In the genomic region with DNA sequence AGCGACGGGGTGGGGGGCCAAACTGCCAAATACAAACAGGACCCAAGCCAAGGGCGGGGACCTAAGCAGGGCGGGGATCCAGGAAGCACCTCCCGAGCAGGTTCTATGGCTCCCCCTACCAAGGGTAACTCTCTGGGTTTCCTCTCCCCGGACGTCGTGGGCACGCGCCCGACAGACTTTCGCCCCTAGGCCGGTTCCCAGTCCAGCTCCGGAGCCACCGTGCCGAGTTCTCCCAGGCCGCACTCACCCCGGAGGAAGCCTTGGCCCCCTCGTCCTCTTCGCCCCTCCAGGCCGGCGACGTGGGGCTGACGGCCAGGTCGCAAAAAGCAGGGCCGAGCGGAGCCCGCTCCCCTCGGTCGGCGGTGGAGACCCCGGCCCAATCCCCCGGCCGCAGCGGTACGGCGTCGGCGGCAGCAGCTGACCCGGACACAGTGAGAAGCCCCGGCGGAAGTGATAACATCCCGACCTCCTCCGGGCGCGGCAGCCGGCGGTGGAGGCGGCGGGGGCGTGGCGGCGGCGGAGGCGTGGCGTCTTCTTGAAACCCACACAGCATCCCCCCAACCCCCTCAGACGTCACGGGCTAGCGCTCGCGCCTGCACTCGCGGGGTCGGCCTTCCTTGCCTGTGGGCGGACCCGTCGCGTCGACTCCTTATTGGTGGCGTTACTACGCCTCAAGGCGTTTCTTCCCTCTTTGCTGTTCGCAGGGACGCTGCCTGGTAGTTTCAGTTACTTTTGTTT, we compare ENCODE assay signal across 8 cellular contexts. TPM values are rescaled to one million over a fixed set of nuclear protein-coding genes. Genes with fewer than 3 reads are reported as not detected.
DNase-seq lines count a peak whose midpoint lies in the region; ATAC-seq, FAIRE-seq and TF ChIP-seq lines count a peak whose summit lies in the region.

A gene with protein sequence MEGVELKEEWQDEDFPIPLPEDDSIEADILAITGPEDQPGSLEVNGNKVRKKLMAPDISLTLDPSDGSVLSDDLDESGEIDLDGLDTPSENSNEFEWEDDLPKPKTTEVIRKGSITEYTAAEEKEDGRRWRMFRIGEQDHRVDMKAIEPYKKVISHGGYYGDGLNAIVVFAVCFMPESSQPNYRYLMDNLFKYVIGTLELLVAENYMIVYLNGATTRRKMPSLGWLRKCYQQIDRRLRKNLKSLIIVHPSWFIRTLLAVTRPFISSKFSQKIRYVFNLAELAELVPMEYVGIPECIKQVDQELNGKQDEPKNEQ (minus strand): TSS at position 433 of the 738 bp plus-strand sequence. CDS start 6,863 bp downstream, outside the sequence.

- intact Hi-C loops in left cardiac atrium (cut with DNase I) = no loop called here

- peaks cover 20% of the 10 kb centered on the region for H3K36me3 Mint-ChIP-seq in T-helper 1 cell treated with Interleukin-12 subunit alpha and Interleukin-12 subunit beta and Interleukin-4 antibody, amounts not matched to agents 30 μg/mL and 1 μg/mL, for 36 hours (ENCODE audit: low read depth)
- H3K36me3 Mint-ChIP-seq in progenitor cell of endocrine pancreas (ENCODE audit: insufficient read depth) = peaks cover 4% of the 10 kb centered on the region

- H3K9me3 Mint-ChIP-seq in T-helper 1 cell treated with Interleukin-12 subunit alpha and Interleukin-12 subunit beta and Interleukin-4 antibody, amounts not matched to agents 30 μg/mL and 1 μg/mL, for 36 hours = no peaks in the 10 kb centered on the region
- H3K9me3 Mint-ChIP-seq in progenitor cell of endocrine pancreas (ENCODE audit: low read depth) = no peaks in the 10 kb centered on the region

- no peaks in the 10 kb centered on the region for H3K27me3 Mint-ChIP-seq in T-helper 1 cell treated with Interleukin-12 subunit alpha and Interleukin-12 subunit beta and Interleukin-4 antibody, amounts not matched to agents 30 μg/mL and 1 μg/mL, for 36 hours (ENCODE audit: low read depth)
- no peaks in the 10 kb centered on the region for H3K27me3 Mint-ChIP-seq in progenitor cell of endocrine pancreas

- ATAC-seq in HG02852 (IDR thresholded peaks at IDR 0.05; ENCODE audit: unreplicated experiment) (peak; percentile 85), left cardiac atrium (peak; percentile 98)

- peak; percentile 21 for TF ChIP-seq CTCF in progenitor cell of endocrine pancreas (IDR thresholded peaks at IDR 0.05; ENCODE audit: unreplicated experiment)

- peak within 1 kb of the TSS; percentile 91 for H3K4me3 Mint-ChIP-seq in T-helper 1 cell treated with Interleukin-12 subunit alpha and Interleukin-12 subunit beta and Interleukin-4 antibody, amounts not matched to agents 30 μg/mL and 1 μg/mL, for 36 hours
- peak within 1 kb of the TSS; percentile 97 for H3K4me3 Mint-ChIP-seq in progenitor cell of endocrine pancreas (ENCODE audit: low read depth)

- peak; percentile 94 for FAIRE-seq in GM12892 (lab: Jason Lieb, UNC)

- TF ChIP-seq POLR2A in GM12892 (IDR thresholded peaks at IDR 0.05; ENCODE audit: low read depth, low read length) = peak; percentile 81; the same call in 1 of the 2 replicates

- DNase-seq in GM12892 (ENCODE audit: insufficient read length) = peak; percentile 73
- peak; percentile 87 for DNase-seq in NCI-H1694 (lab: John Stamatoyannopoulos, UW)
- DNase-seq in amniotic stem cell (lab: John Stamatoyannopoulos, UW) = peak; percentile 97
- DNase-seq in left cardiac atrium = peak; percentile 100
- peak; percentile 95 for DNase-seq in progenitor cell of endocrine pancreas (ENCODE audit: low spot score, unreplicated experiment)
- peak; percentile 100 for DNase-seq in ureter (ENCODE audit: low spot score)

- peak within 1 kb of the TSS; percentile 98 for H3K27ac Mint-ChIP-seq in T-helper 1 cell treated with Interleukin-12 subunit alpha and Interleukin-12 subunit beta and Interleukin-4 antibody, amounts not matched to agents 30 μg/mL and 1 μg/mL, for 36 hours
- H3K27ac Mint-ChIP-seq in progenitor cell of endocrine pancreas = peak within 1 kb of the TSS; percentile 99

- H3K4me1 Mint-ChIP-seq in T-helper 1 cell treated with Interleukin-12 subunit alpha and Interleukin-12 subunit beta and Interleukin-4 antibody, amounts not matched to agents 30 μg/mL and 1 μg/mL, for 36 hours (ENCODE audit: low read depth) = peaks cover 36% of the 10 kb centered on the region
- peaks cover 22% of the 10 kb centered on the region for H3K4me1 Mint-ChIP-seq in progenitor cell of endocrine pancreas (ENCODE audit: low read depth)

RNA-seq across cellular contexts. Expression of the gene that starts here (rescaled TPM):
- 47.5 TPM for polyA plus RNA-seq in GM12892 (2012; ENCODE audit: missing spikeins)
- total RNA-seq in left cardiac atrium (10 to 100 TPM; 70.1 to 86.5 TPM), progenitor cell of endocrine pancreas (58.2 and 62.4 TPM in 2 replicates), ureter (103 TPM)

Comparison
In these comparisons a context has a peak if more than half of its experiments do, and no peak if none do; other contexts are left out.
1. Peak in every context shown above with its lines: DNase-seq and ATAC-seq.